11 cellular contexts compared by ENCODE assay signal in the genomic region with DNA sequence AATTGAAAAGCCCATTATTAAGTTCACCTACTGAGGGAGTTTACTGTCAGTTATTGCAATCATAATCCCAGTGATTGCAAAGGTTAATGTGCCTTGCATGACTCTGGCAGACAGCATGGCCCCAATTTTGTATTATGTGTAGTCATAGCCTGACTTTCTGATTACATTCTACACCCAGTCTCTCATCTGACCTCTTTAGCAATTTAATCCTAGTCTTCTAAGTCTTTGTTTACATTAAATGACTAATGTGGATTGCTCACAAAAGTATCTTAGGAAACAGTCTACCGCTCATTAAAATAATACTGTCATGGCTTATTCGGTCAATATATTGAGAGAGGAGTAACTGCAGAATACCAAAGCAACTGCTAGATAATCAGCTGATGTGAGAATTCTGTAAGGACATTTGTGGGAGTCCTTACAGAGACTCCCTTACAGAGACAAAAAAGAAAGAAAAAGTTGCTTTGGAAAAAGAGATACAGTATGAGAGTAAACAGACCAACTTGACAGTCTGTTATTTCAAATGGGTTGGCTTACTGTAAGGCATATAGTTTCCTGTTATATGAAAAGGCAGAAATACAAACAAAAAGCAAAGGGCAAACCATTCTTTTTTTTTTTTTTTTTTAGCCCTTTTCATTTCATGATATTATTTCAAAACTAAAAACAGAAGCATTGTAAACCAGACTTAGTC.
DNase-seq lines count a peak whose midpoint lies in the region; ATAC-seq and TF ChIP-seq lines count a peak whose summit lies in the region.
"Had no signal": no experiment of that assay in that cellular context is flagged by ENCODE, and none has a peak within 500 bp of the region (broad histone marks: within the 10 kb centered on the region; RNA-seq: fewer than 3 reads in every experiment).

No MANE protein-coding gene starts in this region.

- ATAC-seq in GM18858 (IDR thresholded peaks at IDR 0.05; ENCODE audit: unreplicated experiment): no peak

- no peak overlapping the region for H3K4me3 ChIP-seq in retinal pigment epithelial cell (ENCODE audit: low read length)

- peak overlapping the region; percentile 82 for H3K27ac ChIP-seq in epithelial cell of prostate

- DNase-seq in NCI-H748 (lab: John Stamatoyannopoulos, UW; ENCODE audit: unreplicated experiment) (peak; percentile 12), NCI-H748 treated with DMSO at 0.1 percent for 48 hours (lab: John Stamatoyannopoulos, UW) (no peak), NCI-H82 (lab: John Stamatoyannopoulos, UW) (peak; percentile 69), epithelial cell of prostate (ENCODE audit: low read depth, low spot score) (peak; percentile 63), retinal pigment epithelial cell (ENCODE audit: low read depth) (peak; percentile 74), NCI-H2227 (lab: John Stamatoyannopoulos, UW; ENCODE audit: unreplicated experiment) (no peak), NCI-H2196 (lab: John Stamatoyannopoulos, UW; ENCODE audit: unreplicated experiment) (no peak)
- DNase-seq: 8988T; activated effector memory CD4-positive, alpha-beta T cell treated with anti-CD3 and anti-CD28 coated beads, Interleukin-2, amount 50 U/mL, for 16 hours; Kasumi-1 had no signal

- TF ChIP-seq CTCF in retinal pigment epithelial cell (conservative IDR thresholded peaks at IDR 0.05; ENCODE audit: low read depth, low read length): no peak

Comparison
In these comparisons a context has a peak if more than half of its experiments do, and no peak if none do; other contexts are left out.
1. DNase-seq: peak in NCI-H748 (single experiment), NCI-H82 (single experiment), epithelial cell of prostate (single experiment) and retinal pigment epithelial cell (single experiment); none in NCI-H748 treated with DMSO at 0.1 percent for 48 hours (single experiment), NCI-H2227 (single experiment) and NCI-H2196 (single experiment).